ENCODE assay signal across 7 cellular contexts in the genomic region with DNA sequence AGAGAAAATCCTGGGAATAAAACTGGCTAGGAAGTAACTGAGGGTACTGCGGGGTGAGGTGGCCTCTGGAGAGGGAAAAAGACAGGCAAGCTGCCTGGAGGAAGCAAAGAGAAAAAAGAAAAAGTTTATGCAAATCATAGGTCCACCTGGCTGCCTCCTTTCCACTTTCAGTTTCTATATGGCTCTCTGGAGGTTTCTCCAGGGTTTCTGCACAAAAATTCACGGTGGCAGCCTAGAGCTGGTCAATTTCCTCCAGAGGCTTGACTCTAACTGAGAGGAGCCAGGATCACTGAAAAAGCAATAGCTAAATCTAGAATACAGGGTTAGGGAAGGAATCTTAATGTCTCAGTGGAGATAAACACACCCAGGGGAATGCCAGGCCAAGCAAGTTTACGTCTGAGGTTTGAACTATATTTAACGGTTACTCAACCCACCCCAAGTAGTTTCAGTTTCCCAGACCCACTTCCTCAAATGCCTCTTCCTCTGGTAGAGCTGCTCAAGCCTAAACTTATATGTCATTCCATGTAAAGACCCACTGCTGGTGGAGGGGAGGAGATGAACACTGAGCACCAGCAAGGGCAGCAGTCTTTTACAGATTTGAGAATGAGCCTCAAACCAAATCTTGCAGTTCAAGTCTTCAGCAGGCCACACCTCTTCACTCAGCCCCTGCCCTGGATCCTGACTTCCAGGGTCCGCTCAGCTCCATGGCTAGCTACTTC. TPM values are rescaled to one million over a fixed set of nuclear protein-coding genes. Genes with fewer than 3 reads are reported as not detected.
DNase-seq lines count a peak whose midpoint lies in the region; ATAC-seq and TF ChIP-seq lines count a peak whose summit lies in the region.

No MANE protein-coding gene starts in this region.

- peaks cover 14 to 27% of the 10 kb centered on the region in 2 donors for H3K4me1 ChIP-seq in thoracic aorta (ENCODE audit: control insufficient read depth in 1 of 2, low read depth in 2 of 2)

- peak overlapping the region; percentile 48 for H3K4me3 ChIP-seq in thoracic aorta

- H3K36me3 Mint-ChIP-seq in activated naive CD4-positive, alpha-beta T cell treated with anti-CD3 and anti-CD28 coated beads, Interleukin-2, amount 50 U/mL, for 72 hours = peaks cover 0 to 22% of the 10 kb centered on the region in 2 donors

- peak; percentile 6 for TF ChIP-seq POLR2A in GM18526 (IDR thresholded peaks at IDR 0.05; ENCODE audit: extremely low read depth, insufficient read length)

- peak overlapping the region; percentile 87 to 92 for H3K27ac Mint-ChIP-seq in activated naive CD4-positive, alpha-beta T cell treated with anti-CD3 and anti-CD28 coated beads, Interleukin-2, amount 50 U/mL, for 72 hours

- peak; percentile 92 for DNase-seq in NAMALWA (ENCODE audit: low spot score)
- DNase-seq in activated naive CD4-positive, alpha-beta T cell treated with anti-CD3 and anti-CD28 coated beads, Interleukin-2, amount 50 U/mL, for 72 hours (ENCODE audit: low spot score in 2 of 2) = peak in 1 of 2 donors; percentile 23
- DNase-seq in kidney tubule cell (ENCODE audit: low spot score) = peak; percentile 74
- no peak for DNase-seq in thoracic aorta (ENCODE audit: low spot score)
- no peak for DNase-seq in ecto neural progenitor cell (ENCODE audit: low spot score)

- H3K9me3 Mint-ChIP-seq in activated naive CD4-positive, alpha-beta T cell treated with anti-CD3 and anti-CD28 coated beads, Interleukin-2, amount 50 U/mL, for 72 hours = peaks cover 0 to 4% of the 10 kb centered on the region in 2 donors

- no peaks in the 10 kb centered on the region for H3K36me3 ChIP-seq in thoracic aorta

- H3K27ac ChIP-seq in thoracic aorta = peak overlapping the region; percentile 13 to 57

- no peaks in the 10 kb centered on the region for H3K27me3 ChIP-seq in thoracic aorta (replicated peaks; ENCODE audit: insufficient read depth)

- ATAC-seq in HG02571 (IDR thresholded peaks at IDR 0.05; ENCODE audit: unreplicated experiment) = peak; percentile 50
- peak; percentile 48 to 60 for ATAC-seq in activated naive CD4-positive, alpha-beta T cell treated with anti-CD3 and anti-CD28 coated beads, Interleukin-2, amount 50 U/mL, for 72 hours
- ATAC-seq in thoracic aorta (ENCODE audit: insufficient number of reproducible peaks, low FRiP score, low read depth) = peak; percentile 62

- H3K9me3 ChIP-seq in thoracic aorta = no peaks in the 10 kb centered on the region

- TF ChIP-seq CTCF in thoracic aorta (IDR thresholded peaks at IDR 0.05) = no peak

RNA-seq across cellular contexts. Expression of a gene that starts 5.7 kb away (rescaled TPM):
- total RNA-seq in activated naive CD4-positive, alpha-beta T cell treated with anti-CD3 and anti-CD28 coated beads, Interleukin-2, amount 50 U/mL, for 72 hours = 10 to 100 TPM; 10.7 to 16.5 TPM
- 10 to 100 TPM; 16.8 to 21.8 TPM for total RNA-seq in thoracic aorta

RNA-seq across cellular contexts. Expression of a gene that starts 19.7 kb away (rescaled TPM):
- total RNA-seq in activated naive CD4-positive, alpha-beta T cell treated with anti-CD3 and anti-CD28 coated beads, Interleukin-2, amount 50 U/mL, for 72 hours = 1 to 10 TPM; 2.8 to 3.6 TPM
- 10 to 100 TPM in 1 of 2 donors, 1 to 10 TPM in 1; 9.1 to 13.1 TPM for total RNA-seq in thoracic aorta

RNA-seq across cellular contexts. Expression of a gene that starts 50.4 kb away (rescaled TPM):
- total RNA-seq in activated naive CD4-positive, alpha-beta T cell treated with anti-CD3 and anti-CD28 coated beads, Interleukin-2, amount 50 U/mL, for 72 hours = under 1 TPM in 1 of 2 donors, not detected in 1; 0.11 TPM
- not detected for total RNA-seq in thoracic aorta

Comparison
In these comparisons a context has a peak if more than half of its experiments do, and no peak if none do; other contexts are left out.
1. DNase-seq: peak in NAMALWA (single experiment) and kidney tubule cell (single experiment); none in thoracic aorta (single experiment) and ecto neural progenitor cell (single experiment).
2. Peak in every context shown above with its lines, with median percentiles within 50 percentile points of each other: ATAC-seq.